8 cellular contexts compared by ENCODE assay signal in genomic region chr6:149026530-149026942, GRCh38.
DNase-seq lines count a peak whose midpoint lies in the region; ATAC-seq and TF ChIP-seq lines count a peak whose summit lies in the region.

No MANE protein-coding gene starts in this region.

- intact Hi-C loops in right lobe of liver (cut with DNase I), result loop anchor here in 1 of 2 donors (5.0 to 10.0 kb wide), 2 partner anchors 408 to 491 kb away; no protein-coding TSS in a partner anchor

- 49% methylated on average over 4 of the region's 4 CpGs for WGBS in right lobe of liver (ENCODE audit: insufficient coverage, low coverage, low lambda C conversion rate, missing lambda C conversion rate)

- ATAC-seq in right lobe of liver (peak in 1 of 4 donors; percentile 27), GM19023 (IDR thresholded peaks at IDR 0.05; ENCODE audit: unreplicated experiment) (no peak)

- H3K27me3 ChIP-seq in H7 (ENCODE audit: control insufficient read depth, insufficient read depth, low read length) (no peaks in the 10 kb centered on the region), right lobe of liver (no peaks in the 10 kb centered on the region)

- H3K4me1 ChIP-seq in right lobe of liver, result no peaks in the 10 kb centered on the region

- TF ChIP-seq POLR2A in right lobe of liver (IDR thresholded peaks at IDR 0.05), result no peak

- H3K36me3 ChIP-seq in H7 (replicated peaks; ENCODE audit: control insufficient read depth, insufficient read depth, low read length) (peaks cover 2% of the 10 kb centered on the region), right lobe of liver (no peaks in the 10 kb centered on the region)

- H3K27ac ChIP-seq in right lobe of liver, result no peak overlapping the region

- H3K4me3 ChIP-seq in H7 (ENCODE audit: insufficient read depth, low read depth, low read length) (no peak overlapping the region), right lobe of liver (no peak overlapping the region)

- TF ChIP-seq CTCF in right lobe of liver (IDR thresholded peaks at IDR 0.05), result peak; percentile 14 to 29 (median 16)

- DNase-seq in AG20443 (ENCODE audit: low spot score) (peak; percentile 62), H7 (peak; percentile 48), NCI-H82 treated with DMSO at 0.1 percent for 48 hours (lab: John Stamatoyannopoulos, UW; ENCODE audit: unreplicated experiment) (peak; percentile 55), astrocyte of the hippocampus (ENCODE audit: low read depth, low spot score) (peak; percentile 89), right lobe of liver (no peak), GM19240 (ENCODE audit: insufficient read length, low spot score) (no peak), SIG-M5 (lab: John Stamatoyannopoulos, UW) (no peak)

- H3K9me3 ChIP-seq in right lobe of liver, result no peaks in the 10 kb centered on the region

Comparison
In these comparisons a context has a peak if more than half of its experiments do, and no peak if none do; other contexts are left out.
1. DNase-seq: peak in AG20443 (single experiment), H7 (single experiment), NCI-H82 treated with DMSO at 0.1 percent for 48 hours (single experiment) and astrocyte of the hippocampus (single experiment); none in right lobe of liver (0 of 3), GM19240 (single experiment) and SIG-M5 (single experiment).